1 cellular context compared by ENCODE assay signal in the genomic region with DNA sequence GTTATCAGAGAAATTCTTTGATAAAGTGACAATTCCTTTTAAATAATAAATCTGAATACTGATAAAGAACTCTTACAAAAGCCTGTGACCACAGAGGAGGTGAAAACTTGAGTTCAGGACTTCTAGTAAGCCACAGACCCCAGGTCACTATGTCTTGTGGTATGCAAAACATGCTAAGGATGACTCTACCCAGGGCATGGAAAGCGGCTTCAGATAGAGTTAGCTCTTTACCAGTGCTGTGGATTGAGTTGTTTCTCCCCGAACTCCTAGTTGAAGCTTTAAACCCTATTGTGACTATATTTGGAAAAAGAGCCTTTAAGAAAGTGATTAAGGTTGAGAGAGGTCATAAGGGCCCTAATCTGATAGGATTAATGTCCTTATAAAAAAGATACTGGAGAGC.
TF ChIP-seq lines count a peak whose summit lies in the region.

No MANE protein-coding gene starts in this region.

TF ChIP-seq in GM23338, 12 proteins besides CTCF, POLR2A, EP300 and RAD21 (continued from another document):
- TF ChIP-seq ZNF462 (CRISPR knock-in tag; IDR thresholded peaks at IDR 0.05) (no peak), NANOG (IDR thresholded peaks at IDR 0.05; ENCODE audit: borderline replicate concordance) (no peak), STAT1 (IDR thresholded peaks at IDR 0.05; ENCODE audit: unreplicated experiment) (no peak), POLR2AphosphoS5 (IDR thresholded peaks at IDR 0.05; ENCODE audit: low read depth) (no peak), ZNF331 (CRISPR knock-in tag; IDR thresholded peaks at IDR 0.05; ENCODE audit: low read depth) (no peak), EZH2 (IDR thresholded peaks at IDR 0.05; ENCODE audit: low read depth, unreplicated experiment) (no peak), JUNB (IDR thresholded peaks at IDR 0.05; ENCODE audit: unreplicated experiment) (no peak)
- TF ChIP-seq, protein P1, sequence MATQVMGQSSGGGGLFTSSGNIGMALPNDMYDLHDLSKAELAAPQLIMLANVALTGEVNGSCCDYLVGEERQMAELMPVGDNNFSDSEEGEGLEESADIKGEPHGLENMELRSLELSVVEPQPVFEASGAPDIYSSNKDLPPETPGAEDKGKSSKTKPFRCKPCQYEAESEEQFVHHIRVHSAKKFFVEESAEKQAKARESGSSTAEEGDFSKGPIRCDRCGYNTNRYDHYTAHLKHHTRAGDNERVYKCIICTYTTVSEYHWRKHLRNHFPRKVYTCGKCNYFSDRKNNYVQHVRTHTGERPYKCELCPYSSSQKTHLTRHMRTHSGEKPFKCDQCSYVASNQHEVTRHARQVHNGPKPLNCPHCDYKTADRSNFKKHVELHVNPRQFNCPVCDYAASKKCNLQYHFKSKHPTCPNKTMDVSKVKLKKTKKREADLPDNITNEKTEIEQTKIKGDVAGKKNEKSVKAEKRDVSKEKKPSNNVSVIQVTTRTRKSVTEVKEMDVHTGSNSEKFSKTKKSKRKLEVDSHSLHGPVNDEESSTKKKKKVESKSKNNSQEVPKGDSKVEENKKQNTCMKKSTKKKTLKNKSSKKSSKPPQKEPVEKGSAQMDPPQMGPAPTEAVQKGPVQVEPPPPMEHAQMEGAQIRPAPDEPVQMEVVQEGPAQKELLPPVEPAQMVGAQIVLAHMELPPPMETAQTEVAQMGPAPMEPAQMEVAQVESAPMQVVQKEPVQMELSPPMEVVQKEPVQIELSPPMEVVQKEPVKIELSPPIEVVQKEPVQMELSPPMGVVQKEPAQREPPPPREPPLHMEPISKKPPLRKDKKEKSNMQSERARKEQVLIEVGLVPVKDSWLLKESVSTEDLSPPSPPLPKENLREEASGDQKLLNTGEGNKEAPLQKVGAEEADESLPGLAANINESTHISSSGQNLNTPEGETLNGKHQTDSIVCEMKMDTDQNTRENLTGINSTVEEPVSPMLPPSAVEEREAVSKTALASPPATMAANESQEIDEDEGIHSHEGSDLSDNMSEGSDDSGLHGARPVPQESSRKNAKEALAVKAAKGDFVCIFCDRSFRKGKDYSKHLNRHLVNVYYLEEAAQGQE (IDR thresholded peaks at IDR 0.05; ENCODE audit: unreplicated experiment) = no peak
